In genomic region chr16:53036711-53037110, GRCh38 we compare ENCODE assay signal across 1 cellular context. TPM values are rescaled to one million over a fixed set of nuclear protein-coding genes. Genes with fewer than 3 reads are reported as not detected.
"Had no signal": no experiment of that assay in that cellular context is flagged by ENCODE, and none has a peak within 500 bp of the region (broad histone marks: within the 10 kb centered on the region; RNA-seq: fewer than 3 reads in every experiment).

No MANE protein-coding gene starts in this region.

RNA-seq across cellular contexts. Expression of gene CHD9NB, which starts 16.0 kb away (rescaled TPM):
- polyA plus RNA-seq: cardiac muscle cell had no signal
